21 cellular contexts compared by ENCODE assay signal in genomic region chr4:127959794-127960193, GRCh38. TPM values are rescaled to one million over a fixed set of nuclear protein-coding genes. Genes with fewer than 3 reads are reported as not detected.
DNase-seq lines count a peak whose midpoint lies in the region; ATAC-seq, FAIRE-seq and TF ChIP-seq lines count a peak whose summit lies in the region.
"Had no signal": no experiment of that assay in that cellular context is flagged by ENCODE, and none has a peak within 500 bp of the region (broad histone marks: within the 10 kb centered on the region; RNA-seq: fewer than 3 reads in every experiment).

No MANE protein-coding gene starts in this region.

- no peak overlapping the region for H3K27ac ChIP-seq in astrocyte (ENCODE audit: low read depth, low read length)

- no peak overlapping the region for H3K9ac ChIP-seq in astrocyte (ENCODE audit: low read length)

- H3K36me3 ChIP-seq in astrocyte (ENCODE audit: insufficient read depth, low read length): peaks cover 2% of the 10 kb centered on the region

- H3K4me1 ChIP-seq in astrocyte (ENCODE audit: insufficient read depth, low read length): no peaks in the 10 kb centered on the region
- H3K4me1 ChIP-seq: HAP-1 had no signal

- peak; percentile 46 for DNase-seq in EH (ENCODE audit: low read depth)
- DNase-seq in HFFc6: peak; percentile 22
- DNase-seq in astrocyte (ENCODE audit: low read depth): no peak
- DNase-seq in mesothelial cell of epicardium (ENCODE audit: low spot score in 2 of 2, unreplicated experiment in 2 of 2): no peak
- DNase-seq in NCI-H146 treated with DMSO at 0.1 percent for 48 hours (lab: John Stamatoyannopoulos, UW; ENCODE audit: unreplicated experiment): no peak
- DNase-seq in stimulated activated CD4-positive, alpha-beta T cell treated with anti-CD3 and anti-CD28 coated beads, Interleukin-1b, Interleukin-23, amount 100 ng/mL, for 48 hours: no peak
- DNase-seq: CD8-positive, alpha-beta T cell; COR-L47; DMS153; DND-41; GOT3 had no signal

- no peaks in the 10 kb centered on the region for H3K9me3 ChIP-seq in astrocyte (ENCODE audit: insufficient read depth, low read depth, low read length)
- H3K9me3 ChIP-seq: HAP-1 had no signal

- H2AFZ ChIP-seq in astrocyte (ENCODE audit: low read depth, low read length): no peak overlapping the region

- TF ChIP-seq CTCF in HFFc6 (IDR thresholded peaks at IDR 0.05): no peak
- no peak for TF ChIP-seq CTCF in astrocyte (IDR thresholded peaks at IDR 0.05; ENCODE audit: insufficient read depth, low read depth, low read length)
- no peak for TF ChIP-seq CTCF in mesothelial cell of epicardium (IDR thresholded peaks at IDR 0.05; ENCODE audit: unreplicated experiment)

- H3K4me3 Mint-ChIP-seq in HFFc6: no peak overlapping the region
- H3K4me3 Mint-ChIP-seq in astrocyte (ENCODE audit: unreplicated experiment): no peak overlapping the region
- H3K4me3 Mint-ChIP-seq in mesothelial cell of epicardium: no peak overlapping the region
- H3K4me3 Mint-ChIP-seq: CD14-positive monocyte; CD8-positive, alpha-beta T cell had no signal

- H3K9me3 Mint-ChIP-seq in HFFc6: no peaks in the 10 kb centered on the region
- H3K9me3 Mint-ChIP-seq in astrocyte (ENCODE audit: unreplicated experiment): no peaks in the 10 kb centered on the region
- no peaks in the 10 kb centered on the region for H3K9me3 Mint-ChIP-seq in mesothelial cell of epicardium
- H3K9me3 Mint-ChIP-seq: CD8-positive, alpha-beta T cell had no signal

- H3K27me3 ChIP-seq in astrocyte (ENCODE audit: insufficient read depth, low read length): no peaks in the 10 kb centered on the region

- no peak overlapping the region for H3K4me2 ChIP-seq in astrocyte (ENCODE audit: low read length)

- H3K4me3 ChIP-seq in astrocyte (ENCODE audit: insufficient read depth, low read depth, low read length): no peak overlapping the region
- H3K4me3 ChIP-seq: GM12878, HAP-1 had no signal

- ATAC-seq in GM21737 (IDR thresholded peaks at IDR 0.05; ENCODE audit: unreplicated experiment) (no peak), GM18909 (IDR thresholded peaks at IDR 0.05; ENCODE audit: poor library complexity, unreplicated experiment) (no peak)
- ATAC-seq: CD8-positive, alpha-beta T cell; GM12878; HepG2 had no signal

- H3K4me1 Mint-ChIP-seq in HFFc6 (ENCODE audit: low read depth) (peaks cover 24% of the 10 kb centered on the region), astrocyte (ENCODE audit: low read depth, unreplicated experiment) (no peaks in the 10 kb centered on the region), mesothelial cell of epicardium (peaks cover 20% of the 10 kb centered on the region)

- no peak for FAIRE-seq in astrocyte (lab: Jason Lieb, UNC)
- FAIRE-seq: A204.1, D721Med, GM12878, GM18507, HepG2, HTR-8/SVneo had no signal

- peaks cover 7% of the 10 kb centered on the region; the same call in 1 of the 2 replicates for H3K36me3 Mint-ChIP-seq in HFFc6 (ENCODE audit: low read depth)
- no peaks in the 10 kb centered on the region for H3K36me3 Mint-ChIP-seq in astrocyte (ENCODE audit: low read depth, unreplicated experiment)
- peaks cover 6% of the 10 kb centered on the region for H3K36me3 Mint-ChIP-seq in mesothelial cell of epicardium

- H4K20me1 ChIP-seq in astrocyte (ENCODE audit: insufficient read depth, low read length): no peaks in the 10 kb centered on the region

- H3K27me3 Mint-ChIP-seq in HFFc6 (ENCODE audit: insufficient read depth) (no peaks in the 10 kb centered on the region; the same call in 1 of the 2 replicates), astrocyte (ENCODE audit: low read depth, unreplicated experiment) (no peaks in the 10 kb centered on the region), mesothelial cell of epicardium (ENCODE audit: low read depth) (no peaks in the 10 kb centered on the region)

- H3K79me2 ChIP-seq in astrocyte (ENCODE audit: insufficient read depth, low read length): peaks cover 34% of the 10 kb centered on the region

- H3K27ac Mint-ChIP-seq in HFFc6: 0 out of 2 replicates have a peak overlapping the region, but pooled peaks have one; percentile 7
- H3K27ac Mint-ChIP-seq in astrocyte (ENCODE audit: unreplicated experiment): peak overlapping the region; percentile 41
- peak overlapping the region; percentile 78 for H3K27ac Mint-ChIP-seq in mesothelial cell of epicardium
- H3K27ac Mint-ChIP-seq: CD14-positive monocyte had no signal

RNA-seq across cellular contexts. Expression of gene MFSD8, which starts 5.2 kb away (rescaled TPM):
- 10 to 100 TPM; 14.6 to 18.9 (median 17.4) TPM for total RNA-seq in HFFc6 (2021; fragmentation: NEBNext Ultra II Directional; extraction: Animal tissue kit (Norgen Biotek cat#: 25700))
- 22.2 and 23.0 TPM in 2 replicates for total RNA-seq in astrocyte
- total RNA-seq in mesothelial cell of epicardium: 29.6 to 33.9 TPM (median 29.9 TPM) in 3 replicates

RNA-seq across cellular contexts. Expression of gene ABHD18, which starts 5.4 kb away (rescaled TPM):
- 1 to 10 TPM; 4.0 to 4.9 (median 4.3) TPM for total RNA-seq in HFFc6 (2021; fragmentation: NEBNext Ultra II Directional; extraction: Animal tissue kit (Norgen Biotek cat#: 25700))
- total RNA-seq in astrocyte: 9.2 and 9.5 TPM in 2 replicates
- 15.0 to 17.7 TPM (median 16.3 TPM) in 3 replicates for total RNA-seq in mesothelial cell of epicardium

Comparison
In these comparisons a context has a peak if more than half of its experiments do, and no peak if none do; other contexts are left out.
1. DNase-seq: peak in EH (single experiment) and HFFc6 (single experiment); none in astrocyte (single experiment), mesothelial cell of epicardium (0 of 2), NCI-H146 treated with DMSO at 0.1 percent for 48 hours (single experiment) and stimulated activated CD4-positive, alpha-beta T cell treated with anti-CD3 and anti-CD28 coated beads, Interleukin-1b, Interleukin-23, amount 100 ng/mL, for 48 hours (single experiment).
2. H3K27ac Mint-ChIP-seq: peak in every context shown above with its lines; median percentile 78 in mesothelial cell of epicardium; 41 in astrocyte; 7 in HFFc6.